Comparison of ENCODE assay signal across 9 cellular contexts in genomic region chr20:37406010-37406998, GRCh38.
A peak's percentile ranks its signal among the peaks of the same experiment; 100 is the strongest.
DNase-seq lines count a peak whose midpoint lies in the region; ATAC-seq, FAIRE-seq and TF ChIP-seq lines count a peak whose summit lies in the region.
"Had no signal": no experiment of that assay in that cellular context is flagged by ENCODE, and none has a peak within 500 bp of the region (broad histone marks: within the 10 kb centered on the region; RNA-seq: fewer than 3 reads in every experiment).

No MANE protein-coding gene starts in this region.

- H3K27ac Mint-ChIP-seq in astrocyte (ENCODE audit: unreplicated experiment) = no peak overlapping the region

- no peaks in the 10 kb centered on the region for H3K79me2 ChIP-seq in astrocyte (ENCODE audit: insufficient read depth, low read length)
- H3K79me2 ChIP-seq in smooth muscle cell (ENCODE audit: low read depth) = no peaks in the 10 kb centered on the region

- H3K36me3 Mint-ChIP-seq in astrocyte (ENCODE audit: low read depth, unreplicated experiment) = peaks cover 19% of the 10 kb centered on the region

- peak; percentile 41 for ATAC-seq in HG02678 (IDR thresholded peaks at IDR 0.05; ENCODE audit: unreplicated experiment)
- no peak for ATAC-seq in HG03469 (IDR thresholded peaks at IDR 0.05; ENCODE audit: unreplicated experiment)

- H3K27ac ChIP-seq in astrocyte (ENCODE audit: low read depth, low read length) (no peak overlapping the region), smooth muscle cell (ENCODE audit: low read depth) (no peak overlapping the region)

- H3K36me3 ChIP-seq in astrocyte (ENCODE audit: insufficient read depth, low read length) (no peaks in the 10 kb centered on the region), smooth muscle cell (ENCODE audit: low read depth) (no peaks in the 10 kb centered on the region)

- peaks cover 15% of the 10 kb centered on the region for H3F3A ChIP-seq in smooth muscle cell (ENCODE audit: low read depth)

- peaks cover 15% of the 10 kb centered on the region for H3K4me1 Mint-ChIP-seq in astrocyte (ENCODE audit: low read depth, unreplicated experiment)

- H3K4me3 Mint-ChIP-seq in astrocyte (ENCODE audit: unreplicated experiment) = peak overlapping the region; percentile 73

- H3K9me3 ChIP-seq in astrocyte (ENCODE audit: insufficient read depth, low read depth, low read length) = no peaks in the 10 kb centered on the region
- no peaks in the 10 kb centered on the region for H3K9me3 ChIP-seq in iPS-18c (ENCODE audit: control insufficient read depth, insufficient read depth, low read length)
- H3K9me3 ChIP-seq in smooth muscle cell (replicated peaks; ENCODE audit: low read depth) = no peaks in the 10 kb centered on the region

- H3K9ac ChIP-seq in astrocyte (ENCODE audit: low read length) (peak overlapping the region; percentile 64), smooth muscle cell (ENCODE audit: low read depth) (peak overlapping the region; percentile 64)

- H3K27me3 ChIP-seq in astrocyte (ENCODE audit: insufficient read depth, low read length) (peaks cover 16% of the 10 kb centered on the region), smooth muscle cell (ENCODE audit: low read depth) (no peaks in the 10 kb centered on the region)

- no peak for FAIRE-seq in astrocyte (lab: Jason Lieb, UNC)
- FAIRE-seq: colon had no signal

- H3K4me3 ChIP-seq in astrocyte (ENCODE audit: insufficient read depth, low read depth, low read length) = peak overlapping the region; percentile 42
- H3K4me3 ChIP-seq in iPS-18c (ENCODE audit: insufficient read depth, low read depth, low read length) = peak overlapping the region; percentile 40
- H3K4me3 ChIP-seq in smooth muscle cell = peak overlapping the region; percentile 51

- H2AFZ ChIP-seq in astrocyte (ENCODE audit: low read depth, low read length) = peak overlapping the region; percentile 82
- H2AFZ ChIP-seq in smooth muscle cell (ENCODE audit: low read depth) = no peak overlapping the region

- H4K20me1 ChIP-seq in astrocyte (ENCODE audit: insufficient read depth, low read length) = no peaks in the 10 kb centered on the region
- no peaks in the 10 kb centered on the region for H4K20me1 ChIP-seq in smooth muscle cell (ENCODE audit: low read depth)

- H3K4me2 ChIP-seq in astrocyte (ENCODE audit: low read length) (peak overlapping the region; percentile 85), smooth muscle cell (peak overlapping the region; percentile 97)

- DNase-seq in EH (ENCODE audit: low read depth) (peak; percentile 59), OCI-M2 (lab: John Stamatoyannopoulos, UW; ENCODE audit: unreplicated experiment) (peak; percentile 36), astrocyte (ENCODE audit: low read depth) (no peak), smooth muscle cell (lab: John Stamatoyannopoulos, UW; ENCODE audit: unreplicated experiment) (no peak), HCEC 1CT (no peak)

- peaks cover 10% of the 10 kb centered on the region for H3K27me3 Mint-ChIP-seq in astrocyte (ENCODE audit: low read depth, unreplicated experiment)

- TF ChIP-seq CTCF in astrocyte (IDR thresholded peaks at IDR 0.05; ENCODE audit: insufficient read depth, low read depth, low read length) (no peak), smooth muscle cell (IDR thresholded peaks at IDR 0.05; ENCODE audit: borderline replicate concordance, insufficient read depth, poor library complexity, severe bottlenecking) (no peak)

- H3K9me3 Mint-ChIP-seq in astrocyte (ENCODE audit: unreplicated experiment) = no peaks in the 10 kb centered on the region

- H3K4me1 ChIP-seq in astrocyte (ENCODE audit: insufficient read depth, low read length) (peaks cover 8% of the 10 kb centered on the region), smooth muscle cell (ENCODE audit: low read depth) (peaks cover 27% of the 10 kb centered on the region)

- 19% methylated on average over 49 of the region's 49 CpGs for WGBS in smooth muscle cell (ENCODE audit: low lambda C conversion rate)

Comparison
In these comparisons a context has a peak if more than half of its experiments do, and no peak if none do; other contexts are left out.
1. DNase-seq: peak in EH (single experiment) and OCI-M2 (single experiment); none in astrocyte (single experiment), smooth muscle cell (single experiment) and HCEC 1CT (single experiment).
2. Peak in every context shown above with its lines, with median percentiles within 50 percentile points of each other: H3K4me3 ChIP-seq.